ENCODE assay signal across 3 cellular contexts in the genomic region with DNA sequence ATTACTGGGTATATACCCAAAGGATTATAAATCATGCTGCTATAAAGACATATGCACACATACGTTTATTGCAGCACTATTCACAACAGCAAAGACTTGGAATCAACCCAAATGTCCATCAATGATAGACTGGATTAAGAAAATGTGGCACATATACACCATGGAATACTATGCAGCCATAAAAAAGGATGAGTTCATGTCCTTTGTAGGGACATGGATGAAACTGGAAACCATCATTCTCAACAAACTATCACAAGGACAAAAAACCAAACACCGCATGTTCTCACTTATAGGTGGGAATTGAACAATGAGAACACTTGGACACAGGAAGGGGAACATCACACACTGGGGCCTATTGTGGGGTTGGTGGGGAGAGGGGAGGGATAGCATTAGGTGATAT. TPM values are rescaled to one million over a fixed set of nuclear protein-coding genes. Genes with fewer than 3 reads are reported as not detected.
"Had no signal": no experiment of that assay in that cellular context is flagged by ENCODE, and none has a peak within 500 bp of the region (broad histone marks: within the 10 kb centered on the region; RNA-seq: fewer than 3 reads in every experiment).

No MANE protein-coding gene starts in this region.

RNA-seq across cellular contexts. Expression of a gene that starts 38.4 kb away (rescaled TPM):
- total RNA-seq: ascending aorta, astrocyte, cardiac muscle cell had no signal
- polyA plus RNA-seq: cardiac muscle cell had no signal
